ENCODE assay signal across 29 cellular contexts in the genomic region with DNA sequence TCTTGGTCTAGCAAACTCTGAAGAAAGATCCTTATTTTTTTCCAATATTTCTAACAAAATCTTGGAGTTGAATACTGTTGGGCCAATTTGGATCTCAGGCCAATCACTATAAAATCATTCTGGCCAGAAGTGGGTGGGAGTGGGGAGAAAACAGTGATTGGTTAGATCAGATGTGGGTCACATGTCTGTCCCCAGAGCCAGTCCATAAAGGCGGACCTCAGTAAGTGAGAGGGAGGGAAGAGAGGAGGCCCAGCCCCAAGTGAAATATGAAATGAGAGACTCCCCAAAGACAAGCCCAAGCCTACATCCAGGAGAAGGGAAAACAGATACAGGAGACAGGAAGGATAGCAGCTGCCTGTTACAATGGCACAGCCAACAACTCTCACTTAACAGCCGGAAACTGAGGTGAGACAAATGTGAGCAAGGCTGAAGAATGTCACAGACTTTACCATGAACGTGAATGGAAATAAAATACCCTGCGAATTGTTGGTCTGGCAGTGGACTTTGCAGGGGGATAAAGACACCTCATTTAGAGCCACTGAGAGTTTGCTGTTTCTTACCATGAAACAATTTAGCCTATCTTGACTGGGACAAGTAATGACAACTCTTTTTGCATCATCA.
"Had no signal": no experiment of that assay in that cellular context is flagged by ENCODE, and none has a peak within 500 bp of the region (broad histone marks: within the 10 kb centered on the region; RNA-seq: fewer than 3 reads in every experiment).

No MANE protein-coding gene starts in this region.

- DNase-seq: activated CD4-positive, alpha-beta memory T cell treated with anti-CD3 and anti-CD28 coated beads for 36 hours; activated CD4-positive, alpha-beta T cell treated with anti-CD3 and anti-CD28 coated beads, Interleukin-2, amount 10 ng/mL, durations not matched to agents 7 days and 5 days; activated CD4-positive, CD25-positive, alpha-beta regulatory T cell; activated CD8-positive, alpha-beta memory T cell treated with anti-CD3 and anti-CD28 coated beads for 24 hours; activated gamma-delta T cell treated with Interleukin-2 at 50 U/mL for 16 hours; activated naive CD4-positive, alpha-beta T cell treated with anti-CD3 and anti-CD28 coated beads, Interleukin-2, amount 10 ng/mL, durations not matched to agents 7 days and 5 days; activated naive CD8-positive, alpha-beta T cell treated with anti-CD3 and anti-CD28 coated beads for 36 hours; activated T-cell treated with anti-CD3 and anti-CD28 coated beads for 4 hours; activated T-cell treated with anti-CD3 and anti-CD28 coated beads, Interleukin-2, amount 50 U/mL, for 48 hours; adrenal gland; anterior cingulate cortex; central memory CD4-positive, alpha-beta T cell; Karpas-422; NCI-H1092; NCI-H1417; NCI-H1930; NCI-H2171; NCI-H226; NCI-H510A; NCI-H526 treated with DMSO at 0.1 percent for 48 hours; NCI-H82; NK-92 treated with Interleukin-12 subunit alpha and Interleukin-12 subunit beta, amount 100 ng/mL, for 24 hours; OCI-M1; SHP77 treated with DMSO at 0.1 percent for 48 hours; T-cell had no signal

- H3K27ac ChIP-seq: adrenal gland, breast epithelium, VCaP had no signal

- FAIRE-seq: RCC 7860 had no signal

- H3K9me3 Mint-ChIP-seq: activated CD4-positive, alpha-beta memory T cell treated with anti-CD3 and anti-CD28 coated beads for 36 hours; activated CD4-positive, alpha-beta T cell treated with anti-CD3 and anti-CD28 coated beads, Interleukin-2, amount 10 ng/mL, durations not matched to agents 7 days and 5 days; activated naive CD4-positive, alpha-beta T cell treated with anti-CD3 and anti-CD28 coated beads, Interleukin-2, amount 10 ng/mL, durations not matched to agents 7 days and 5 days; activated naive CD8-positive, alpha-beta T cell treated with anti-CD3 and anti-CD28 coated beads for 36 hours; activated T-helper 17 cell treated with anti-CD3 and anti-CD28 coated beads, Interleukin-2, amount 50 U/mL, for 72 hours; T-cell had no signal

- H3K4me1 ChIP-seq: adrenal gland, breast epithelium had no signal

- H3K4me3 ChIP-seq: adrenal gland, breast epithelium had no signal

- H3K27me3 ChIP-seq: breast epithelium had no signal

- H3K4me3 Mint-ChIP-seq: activated CD4-positive, alpha-beta memory T cell treated with anti-CD3 and anti-CD28 coated beads for 36 hours; activated CD4-positive, alpha-beta T cell treated with anti-CD3 and anti-CD28 coated beads, Interleukin-2, amount 10 ng/mL, durations not matched to agents 7 days and 5 days; activated naive CD4-positive, alpha-beta T cell treated with anti-CD3 and anti-CD28 coated beads, Interleukin-2, amount 10 ng/mL, durations not matched to agents 7 days and 5 days; activated naive CD8-positive, alpha-beta T cell treated with anti-CD3 and anti-CD28 coated beads for 36 hours; activated T-helper 17 cell treated with anti-CD3 and anti-CD28 coated beads, Interleukin-2, amount 50 U/mL, for 72 hours; T-cell had no signal

- H3K36me3 ChIP-seq: adrenal gland, breast epithelium had no signal

- ATAC-seq: activated T-helper 17 cell treated with anti-CD3 and anti-CD28 coated beads, Interleukin-2, amount 50 U/mL, for 72 hours; T-cell had no signal

- H3K27ac Mint-ChIP-seq: activated CD4-positive, alpha-beta memory T cell treated with anti-CD3 and anti-CD28 coated beads for 36 hours; activated CD4-positive, alpha-beta T cell treated with anti-CD3 and anti-CD28 coated beads, Interleukin-2, amount 10 ng/mL, durations not matched to agents 7 days and 5 days; activated naive CD4-positive, alpha-beta T cell treated with anti-CD3 and anti-CD28 coated beads, Interleukin-2, amount 10 ng/mL, durations not matched to agents 7 days and 5 days; activated naive CD8-positive, alpha-beta T cell treated with anti-CD3 and anti-CD28 coated beads for 36 hours; activated T-helper 17 cell treated with anti-CD3 and anti-CD28 coated beads, Interleukin-2, amount 50 U/mL, for 72 hours; T-cell had no signal

- H3K36me3 Mint-ChIP-seq: activated CD4-positive, alpha-beta memory T cell treated with anti-CD3 and anti-CD28 coated beads for 36 hours; activated naive CD4-positive, alpha-beta T cell treated with anti-CD3 and anti-CD28 coated beads, Interleukin-2, amount 10 ng/mL, durations not matched to agents 7 days and 5 days; activated naive CD8-positive, alpha-beta T cell treated with anti-CD3 and anti-CD28 coated beads for 36 hours; T-cell had no signal

- H3K4me1 Mint-ChIP-seq: activated CD4-positive, alpha-beta T cell treated with anti-CD3 and anti-CD28 coated beads, Interleukin-2, amount 10 ng/mL, durations not matched to agents 7 days and 5 days; activated naive CD4-positive, alpha-beta T cell treated with anti-CD3 and anti-CD28 coated beads, Interleukin-2, amount 10 ng/mL, durations not matched to agents 7 days and 5 days; activated naive CD8-positive, alpha-beta T cell treated with anti-CD3 and anti-CD28 coated beads for 36 hours; T-cell had no signal

- H3K9me3 ChIP-seq: adrenal gland, breast epithelium had no signal
